ENCODE assay signal across 10 cellular contexts in the genomic region with DNA sequence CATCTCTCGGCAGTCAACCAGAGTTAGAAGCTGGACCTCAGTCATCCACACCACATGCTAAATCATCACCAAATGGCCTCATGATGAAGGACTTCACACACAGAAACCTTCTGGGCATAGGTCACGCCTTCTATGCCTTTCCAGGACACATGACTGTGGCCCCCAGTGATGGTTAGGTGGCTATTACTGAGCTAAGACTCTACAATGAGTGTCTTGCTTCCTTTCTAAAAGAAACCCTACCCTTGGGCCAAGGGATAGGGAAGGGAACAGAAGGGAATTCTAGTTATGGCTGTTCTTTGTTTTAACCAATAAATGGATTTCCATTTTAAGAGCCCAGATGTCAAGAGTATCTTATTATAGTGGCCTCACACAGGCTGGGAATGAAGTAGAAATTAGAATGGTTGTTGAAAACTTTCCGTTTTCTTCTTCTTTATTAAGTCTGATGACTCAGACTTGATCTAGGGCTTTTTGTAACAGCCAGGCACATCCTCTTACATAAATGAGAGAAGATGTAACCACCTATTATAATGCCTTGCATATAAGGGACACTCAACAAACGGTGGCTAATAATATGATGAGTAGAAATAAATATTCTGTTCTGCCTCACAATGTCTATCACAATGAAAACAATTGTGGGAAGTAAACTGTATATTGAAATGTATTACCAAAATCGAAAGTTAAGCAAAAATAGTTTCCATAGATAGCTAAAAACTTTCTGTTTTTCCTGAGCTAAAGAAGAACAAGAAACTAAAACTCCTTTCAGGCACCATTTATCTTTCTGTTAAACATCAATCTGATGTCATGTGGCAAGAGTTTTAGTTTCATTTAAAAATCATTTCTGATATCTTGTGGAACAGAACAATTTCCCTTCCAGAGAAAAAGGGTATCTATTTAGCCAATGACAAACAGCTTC.
DNase-seq lines count a peak whose midpoint lies in the region; ATAC-seq lines count a peak whose summit lies in the region.
"Had no signal": no experiment of that assay in that cellular context is flagged by ENCODE, and none has a peak within 500 bp of the region (broad histone marks: within the 10 kb centered on the region; RNA-seq: fewer than 3 reads in every experiment).

No MANE protein-coding gene starts in this region.

- intact Hi-C loops in Right ventricle myocardium inferior (cut with DNase I), result no loop called here

- H3K4me3 Mint-ChIP-seq in T-helper 1 cell treated with Interleukin-12 subunit alpha and Interleukin-12 subunit beta and Interleukin-4 antibody, amounts not matched to agents 30 μg/mL and 1 μg/mL, for 36 hours, result no peak overlapping the region

- peaks cover 10% of the 10 kb centered on the region for H3K36me3 Mint-ChIP-seq in T-helper 1 cell treated with Interleukin-12 subunit alpha and Interleukin-12 subunit beta and Interleukin-4 antibody, amounts not matched to agents 30 μg/mL and 1 μg/mL, for 36 hours (ENCODE audit: low read depth)

- ATAC-seq in GM19395 (IDR thresholded peaks at IDR 0.05; ENCODE audit: unreplicated experiment), result peak; percentile 60
- peak; percentile 54 for ATAC-seq in HG03095 (IDR thresholded peaks at IDR 0.05; ENCODE audit: unreplicated experiment)
- no peak for ATAC-seq in Right ventricle myocardium inferior

- DNase-seq in EH (ENCODE audit: low read depth) (peak; percentile 57), Right ventricle myocardium inferior (ENCODE audit: missing footprints) (no peak), NCI-H526 (lab: John Stamatoyannopoulos, UW) (no peak), midbrain (lab: John Stamatoyannopoulos, UW) (no peak), anterior cingulate cortex (lab: John Stamatoyannopoulos, UW) (no peak)
- DNase-seq: EL, NCI-H187 treated with DMSO at 0.1 percent for 48 hours had no signal

- H3K27ac Mint-ChIP-seq in T-helper 1 cell treated with Interleukin-12 subunit alpha and Interleukin-12 subunit beta and Interleukin-4 antibody, amounts not matched to agents 30 μg/mL and 1 μg/mL, for 36 hours, result peak overlapping the region; percentile 97

- H3K4me1 Mint-ChIP-seq in T-helper 1 cell treated with Interleukin-12 subunit alpha and Interleukin-12 subunit beta and Interleukin-4 antibody, amounts not matched to agents 30 μg/mL and 1 μg/mL, for 36 hours (ENCODE audit: low read depth), result peaks cover 35% of the 10 kb centered on the region

- peaks cover 9% of the 10 kb centered on the region for H3K9me3 Mint-ChIP-seq in T-helper 1 cell treated with Interleukin-12 subunit alpha and Interleukin-12 subunit beta and Interleukin-4 antibody, amounts not matched to agents 30 μg/mL and 1 μg/mL, for 36 hours

- H3K27me3 Mint-ChIP-seq in T-helper 1 cell treated with Interleukin-12 subunit alpha and Interleukin-12 subunit beta and Interleukin-4 antibody, amounts not matched to agents 30 μg/mL and 1 μg/mL, for 36 hours (ENCODE audit: low read depth), result peaks cover 3% of the 10 kb centered on the region
